Comparison of ENCODE assay signal across 21 cellular contexts in genomic region chr2:102140367-102140766, GRCh38. TPM values are rescaled to one million over a fixed set of nuclear protein-coding genes. Genes with fewer than 3 reads are reported as not detected.
DNase-seq lines count a peak whose midpoint lies in the region; ATAC-seq and TF ChIP-seq lines count a peak whose summit lies in the region.
"Had no signal": no experiment of that assay in that cellular context is flagged by ENCODE, and none has a peak within 500 bp of the region (broad histone marks: within the 10 kb centered on the region; RNA-seq: fewer than 3 reads in every experiment).

No MANE protein-coding gene starts in this region.

- no TSS peak for BruUV-seq in IMR-90 (replicated peaks; lab: Mats Ljungman, UMichigan)

- 0 out of 2 replicates have a peak, but pooled peaks cover 3% of the 10 kb centered on the region for H4K20me1 ChIP-seq in IMR-90 (ENCODE audit: insufficient read depth, low read length)

- CTCF ChIA-PET in AG04450 (lab: Charles Lee) = interaction anchor here (0.6 to 2.4 kb wide), 5 partner anchors 26 to 222 kb away, joined by 3 to 14 read pairs (median 7); no protein-coding TSS in a partner anchor
- CTCF ChIA-PET in IMR-90 (lab: Yijun Ruan, JAX) = interaction anchor here (0.9 kb wide), 1 partner anchor 100 kb away, joined by 4 read pairs; no protein-coding TSS in a partner anchor

- intact Hi-C loops in IMR-90 (cut with micrococcal nuclease) = loop anchor here (2.0 to 5.0 kb wide), 2 partner anchors 76 to 118 kb away; no protein-coding TSS in a partner anchor
- intact Hi-C loops in psoas muscle (cut with DNase I) = loop anchor here in 1 of 2 donors (5.0 kb wide), 1 partner anchor 38 kb away; no protein-coding TSS in a partner anchor

- peak overlapping the region in 1 of 2 experiments; percentile 1; a peak in 2 of 4 replicates for H4K8ac ChIP-seq in IMR-90 (ENCODE audit: low read depth in 2 of 2, low read length in 2 of 2)

- peak overlapping the region; percentile 38 for H2BK5ac ChIP-seq in IMR-90 (ENCODE audit: low read depth, low read length, poor library complexity, severe bottlenecking)

- H3K27ac ChIP-seq in AG04450 (ENCODE audit: low read depth, low read length) = peak overlapping the region; percentile 88
- H3K27ac ChIP-seq in IMR-90 (ENCODE audit: insufficient read depth, low read length) = peak overlapping the region; percentile 93; the same call in 1 of the 2 replicates
- peak overlapping the region in 3 of 4 donors; percentile 89 to 92 (median 90) for H3K27ac ChIP-seq in gastroesophageal sphincter
- peak overlapping the region; percentile 92 for H3K27ac ChIP-seq in psoas muscle
- H3K27ac ChIP-seq: brain microvascular endothelial cell, WERI-Rb-1 had no signal

- H3K9me3 ChIP-seq in AG04450 (ENCODE audit: control insufficient read depth, insufficient read depth, low read length) (peaks cover 16% of the 10 kb centered on the region), IMR-90 (ENCODE audit: control insufficient read depth, insufficient read depth, low read length) (peaks cover 10% of the 10 kb centered on the region), gastroesophageal sphincter (peaks cover 0 to 7% (median 0%) of the 10 kb centered on the region in 3 donors), psoas muscle (no peaks in the 10 kb centered on the region)

- dilution Hi-C loops in IMR-90 (cut with HindIII; ENCODE audit: low sequenced_read_pairs, unreplicated experiment) = no loop called here

- H2AFZ ChIP-seq in IMR-90 (replicated peaks; ENCODE audit: low read length, poor library complexity) = no peak overlapping the region

- TF ChIP-seq RAD21 in IMR-90 (IDR thresholded peaks at IDR 0.05; ENCODE audit: low read length) = no peak

- H3K4ac ChIP-seq in IMR-90 (ENCODE audit: low read depth, low read length) = peak overlapping the region; percentile 30; the same call in 1 of the 2 replicates

- H2BK120ac ChIP-seq in IMR-90 (ENCODE audit: low read depth, low read length) = peak overlapping the region; percentile 16; the same call in 1 of the 2 replicates

- H3K4me3 Mint-ChIP-seq in endothelial cell (ENCODE audit: unreplicated experiment) = no peak overlapping the region
- H3K4me3 Mint-ChIP-seq: activated CD8-positive, alpha-beta memory T cell treated with anti-CD3 and anti-CD28 coated beads, Interleukin-2, amount 10 ng/mL, durations not matched to agents 7 days and 5 days had no signal

- H2BK20ac ChIP-seq in IMR-90 (ENCODE audit: low read depth, low read length) = no peak overlapping the region

- H3K14ac ChIP-seq in IMR-90 (replicated peaks; ENCODE audit: low read depth, low read length) = peak overlapping the region; percentile 75

- peaks cover 19% of the 10 kb centered on the region for H3K27me3 Mint-ChIP-seq in endothelial cell (ENCODE audit: unreplicated experiment)

- POLR2A ChIA-PET in AG04450 (lab: Yijun Ruan, JAX) = interaction anchor here (1.0 to 3.8 kb wide), 4 partner anchors 12 to 76 kb away, joined by 6 to 36 read pairs (median 14); no protein-coding TSS in a partner anchor
- POLR2A ChIA-PET in IMR-90 (lab: Charles Lee; ENCODE audit: unreplicated experiment) = no interaction called here

- ATAC-seq in IMR-90 (ENCODE audit: low read depth) (no peak), gastroesophageal sphincter (no peak), psoas muscle (no peak)
- ATAC-seq: activated CD8-positive, alpha-beta memory T cell treated with anti-CD3 and anti-CD28 coated beads, Interleukin-2, amount 10 ng/mL, durations not matched to agents 7 days and 5 days; heart left ventricle had no signal

- TF ChIP-seq POLR2A in IMR-90 (IDR thresholded peaks at IDR 0.05; ENCODE audit: low read depth, low read length) = no peak
- no peak for TF ChIP-seq POLR2A in gastroesophageal sphincter (IDR thresholded peaks at IDR 0.05)

- H3K4me1 Mint-ChIP-seq in endothelial cell (ENCODE audit: unreplicated experiment) = peaks cover 7% of the 10 kb centered on the region

- H3K4me3 ChIP-seq in AG04450 (ENCODE audit: low read depth, low read length) = no peak overlapping the region
- no peak overlapping the region for H3K4me3 ChIP-seq in IMR-90 (ENCODE audit: insufficient read depth, low read depth, low read length)
- no peak overlapping the region for H3K4me3 ChIP-seq in gastroesophageal sphincter
- no peak overlapping the region for H3K4me3 ChIP-seq in psoas muscle
- H3K4me3 ChIP-seq: heart left ventricle had no signal

- peaks cover 18% of the 10 kb centered on the region for H3K4me1 ChIP-seq in IMR-90 (ENCODE audit: control insufficient read depth, insufficient read depth, low read length)
- peaks cover 0 to 41% (median 6%) of the 10 kb centered on the region in 3 donors for H3K4me1 ChIP-seq in gastroesophageal sphincter
- H3K4me1 ChIP-seq in psoas muscle = peaks cover 14% of the 10 kb centered on the region

- DNase-seq in AG04450 (ENCODE audit: low read depth, low spot score) = no peak
- peak; percentile 59 for DNase-seq in IMR-90
- no peak for DNase-seq in psoas muscle
- no peak for DNase-seq in SK-N-DZ (ENCODE audit: low spot score)
- no peak for DNase-seq in endothelial cell (ENCODE audit: low spot score)
- no peak for DNase-seq in NCI-H345 treated with DMSO at 0.1 percent for 48 hours (lab: John Stamatoyannopoulos, UW; ENCODE audit: unreplicated experiment)
- DNase-seq in middle frontal gyrus (ENCODE audit: extremely low spot score, low spot score) = no peak
- DNase-seq: activated CD8-positive, alpha-beta memory T cell treated with anti-CD3 and anti-CD28 coated beads, Interleukin-2, amount 10 ng/mL, durations not matched to agents 7 days and 5 days; activated gamma-delta T cell treated with Interleukin-2 at 50 U/mL for 16 hours; AML-193; brain microvascular endothelial cell; dermis blood vessel endothelial cell; GDM1; heart left ventricle; islet precursor cell; NCI-H1417; NCI-H2227 treated with DMSO at 0.1 percent for 48 hours; stimulated activated naive CD4-positive, alpha-beta T cell treated with Interleukin-2 at 50 U/mL for 16 hours; WERI-Rb-1 had no signal

- H3K4me2 ChIP-seq in IMR-90 (ENCODE audit: low read depth, low read length) = no peak overlapping the region

- H2AK5ac ChIP-seq in IMR-90 (ENCODE audit: low read depth, low read length) = peak overlapping the region; percentile 85

- H2AK9ac ChIP-seq in IMR-90 (replicated peaks; ENCODE audit: low read depth, low read length, poor library complexity) = no peak overlapping the region

- peaks cover 13% of the 10 kb centered on the region for H3K36me3 Mint-ChIP-seq in endothelial cell (ENCODE audit: low read depth, unreplicated experiment)

- peak overlapping the region; percentile 75; the same call in 1 of the 3 replicates for H2BK15ac ChIP-seq in IMR-90 (ENCODE audit: low read depth, low read length)

- no peak overlapping the region for H3K56ac ChIP-seq in IMR-90 (ENCODE audit: extremely low read depth, insufficient read depth, low read length)

- H3K9me3 Mint-ChIP-seq in endothelial cell (ENCODE audit: unreplicated experiment) = peaks cover 7% of the 10 kb centered on the region

- no peaks in the 10 kb centered on the region for H3K27me3 ChIP-seq in AG04450 (ENCODE audit: control insufficient read depth, insufficient read depth, low read length)
- H3K27me3 ChIP-seq in IMR-90 (ENCODE audit: control insufficient read depth, insufficient read depth, low read length) = no peaks in the 10 kb centered on the region
- H3K27me3 ChIP-seq in gastroesophageal sphincter = no peaks in the 10 kb centered on the region
- no peaks in the 10 kb centered on the region for H3K27me3 ChIP-seq in psoas muscle (ENCODE audit: insufficient read depth in 3 of 3, low read length in 2 of 3)
- H3K27me3 ChIP-seq: brain microvascular endothelial cell, heart left ventricle had no signal

- peaks cover 12% of the 10 kb centered on the region for H3K36me3 ChIP-seq in IMR-90 (ENCODE audit: control insufficient read depth, insufficient read depth, low read length)
- peaks cover 0 to 9% of the 10 kb centered on the region in 2 donors for H3K36me3 ChIP-seq in gastroesophageal sphincter
- H3K36me3 ChIP-seq in psoas muscle (ENCODE audit: insufficient read depth in 1 of 2, low read depth in 1 of 2) = no peaks in the 10 kb centered on the region
- H3K36me3 ChIP-seq: WERI-Rb-1 had no signal

- no peak overlapping the region for H3K27ac Mint-ChIP-seq in endothelial cell (ENCODE audit: unreplicated experiment)
- H3K27ac Mint-ChIP-seq: activated CD8-positive, alpha-beta memory T cell treated with anti-CD3 and anti-CD28 coated beads, Interleukin-2, amount 10 ng/mL, durations not matched to agents 7 days and 5 days had no signal

- TF ChIP-seq EP300 in gastroesophageal sphincter (IDR thresholded peaks at IDR 0.05) = no peak

- H4K5ac ChIP-seq in IMR-90 (ENCODE audit: low read depth, low read length) = peak overlapping the region; percentile 19; the same call in 1 of the 2 replicates

- H3K18ac ChIP-seq in IMR-90 (ENCODE audit: low read depth, low read length) = peak overlapping the region; percentile 66; the same call in 1 of the 2 replicates

- in situ Hi-C loops in IMR-90 (cut with MboI; ENCODE audit: low sequenced_read_pairs) = loop anchor here (10.0 kb wide), 1 partner anchor 116 kb away; no protein-coding TSS in a partner anchor

- H3K9ac ChIP-seq in IMR-90 (ENCODE audit: low read depth, low read length) = no peak overlapping the region

- H3K79me1 ChIP-seq in IMR-90 (ENCODE audit: low read depth in 1 of 2, low read length in 2 of 2) = peaks cover 12 to 45% of the 10 kb centered on the region in 2 experiments

- TF ChIP-seq CTCF in AG04450 (IDR thresholded peaks at IDR 0.05; ENCODE audit: low read depth, low read length) = no peak
- TF ChIP-seq CTCF in IMR-90 (conservative IDR thresholded peaks at IDR 0.05; ENCODE audit: low read depth, low read length) = no peak
- no peak for TF ChIP-seq CTCF in gastroesophageal sphincter (IDR thresholded peaks at IDR 0.05)
- no peak for TF ChIP-seq CTCF in psoas muscle (IDR thresholded peaks at IDR 0.05)
- TF ChIP-seq CTCF in endothelial cell (IDR thresholded peaks at IDR 0.05; ENCODE audit: unreplicated experiment) = no peak

- no peak overlapping the region for H3K23ac ChIP-seq in IMR-90 (ENCODE audit: low read depth, low read length)

- H4K91ac ChIP-seq in IMR-90 (ENCODE audit: insufficient read depth, low read depth, low read length) = peak overlapping the region; percentile 29; the same call in 1 of the 2 replicates

- 91% methylated on average over 1 of the region's 2 CpGs; no CpG with 5 or more reads in 1 of the 2 experiments for WGBS in IMR-90 (ENCODE audit: extremely low coverage in 2 of 2, insufficient read length in 1 of 2), 2 experiments
- 100% methylated on average over 2 of the region's 2 CpGs; no CpG with 5 or more reads in 1 of the 2 donors for WGBS in gastroesophageal sphincter (ENCODE audit: low coverage in 1 of 2), 2 donors
- 92 to 99% (median 96%) methylated on average over 2 of the region's 2 CpGs for WGBS in psoas muscle, 3 donors

- H3K9me1 ChIP-seq in IMR-90 (ENCODE audit: insufficient read depth, low read length) = peaks cover 19% of the 10 kb centered on the region

RNA-seq across cellular contexts. Expression of gene IL1R1, which starts 2.2 kb away (rescaled TPM):
- 88.8 and 102 TPM in 2 replicates for polyA plus RNA-seq in AG04450 (2011; rRNA removed)
- 48.1 and 53.2 TPM in 2 replicates for polyA minus RNA-seq in AG04450 (2011; rRNA and poly(A)+ RNA removed)
- total RNA-seq in IMR-90 (2012; rRNA removed) = 6.5 and 8.1 TPM in 2 replicates
- 11.3 and 13.8 TPM in 2 replicates for polyA plus RNA-seq in IMR-90 (2012; rRNA removed)
- 4.6 and 9.3 TPM in 2 replicates for polyA plus RNA-seq in IMR-90 (2012; cell fraction: cytosol; rRNA removed)
- 6.3 and 29.2 TPM in 2 replicates for polyA plus RNA-seq in IMR-90 (2012; cell fraction: nucleus; rRNA removed; ENCODE audit: low replicate concordance)
- 100 to 1,000 TPM in 1 of 4 donors, 10 to 100 TPM in 3; 51.1 to 141 (median 70.9) TPM for total RNA-seq in gastroesophageal sphincter
- 10 to 100 TPM; 15.9 to 39.8 (median 26.8) TPM for total RNA-seq in psoas muscle
- 10 to 100 TPM; 10.4 to 14.3 (median 11.3) TPM for polyA plus RNA-seq in psoas muscle
- not detected in 2 replicates for polyA plus RNA-seq in SK-N-DZ (2014; cell fraction: cytosol; rRNA removed)
- polyA plus RNA-seq in SK-N-DZ (2014; cell fraction: nucleus; rRNA removed) = not detected in 2 replicates
- 1.0 TPM for total RNA-seq in endothelial cell (ENCODE audit: unreplicated experiment)

RNA-seq across cellular contexts. Expression of gene IL1RL2, which starts 46.5 kb away (rescaled TPM):
- polyA plus RNA-seq in AG04450 (2011; rRNA removed) (0.37 and 0.72 TPM in 2 replicates), IMR-90 (2012; rRNA removed) (0.09 and 0.26 TPM in 2 replicates), psoas muscle (under 1 TPM; 0.27 to 0.74 (median 0.30) TPM)
- polyA minus RNA-seq in AG04450 (2011; rRNA and poly(A)+ RNA removed) = 0.32 and 0.83 TPM in 2 replicates
- total RNA-seq in IMR-90 (2012; rRNA removed) (0.28 and 0.36 TPM in 2 replicates), gastroesophageal sphincter (under 1 TPM in 3 of 4 donors, not detected in 1; 0.40 to 0.87 (median 0.47) TPM), psoas muscle (under 1 TPM; 0.40 to 0.74 (median 0.56) TPM), endothelial cell (ENCODE audit: unreplicated experiment) (not detected)
- polyA plus RNA-seq in IMR-90 (2012; cell fraction: cytosol; rRNA removed) = 0.03 and 0.08 TPM in 2 replicates
- 0.18 and 0.71 TPM in 2 replicates for polyA plus RNA-seq in IMR-90 (2012; cell fraction: nucleus; rRNA removed; ENCODE audit: low replicate concordance)
- polyA plus RNA-seq in SK-N-DZ (2014; cell fraction: cytosol; rRNA removed) = not detected in 2 replicates
- not detected in 2 replicates for polyA plus RNA-seq in SK-N-DZ (2014; cell fraction: nucleus; rRNA removed)
- total RNA-seq: activated CD8-positive, alpha-beta memory T cell treated with anti-CD3 and anti-CD28 coated beads, Interleukin-2, amount 10 ng/mL, durations not matched to agents 7 days and 5 days; H1 had no signal
- polyA plus RNA-seq: H1 had no signal
